In genomic region chr22:44459041-44459440, GRCh38 we compare ENCODE assay signal across 16 cellular contexts.
"Had no signal": no experiment of that assay in that cellular context is flagged by ENCODE, and none has a peak within 500 bp of the region (broad histone marks: within the 10 kb centered on the region; RNA-seq: fewer than 3 reads in every experiment).

No MANE protein-coding gene starts in this region.

- DNase-seq: activated T-cell treated with anti-CD3 and anti-CD28 coated beads for 4 hours, brain microvascular endothelial cell, cerebellar nuclear complex, esophagus squamous epithelium, foreskin fibroblast, glutamatergic neuron, midbrain, small intestine, T-helper 1 cell, transverse colon had no signal

- H3K27me3 ChIP-seq: brain microvascular endothelial cell, neural progenitor cell, transverse colon had no signal

- H3K4me3 ChIP-seq: esophagus squamous epithelium, lung, neural progenitor cell, SK-N-MC, transverse colon had no signal

- H3K27me3 Mint-ChIP-seq: activated naive CD4-positive, alpha-beta T cell treated with anti-CD3 and anti-CD28 coated beads, Interleukin-2, amount 50 U/mL, for 24 hours; activated T-helper 17 cell treated with anti-CD3 and anti-CD28 coated beads, Interleukin-2, amount 50 U/mL, for 72 hours had no signal

- H3K36me3 Mint-ChIP-seq: neural progenitor cell had no signal

- H3K4me2 ChIP-seq: neural progenitor cell had no signal

- H3K4me3 Mint-ChIP-seq: activated naive CD4-positive, alpha-beta T cell treated with anti-CD3 and anti-CD28 coated beads, Interleukin-2, amount 50 U/mL, for 24 hours; activated T-helper 17 cell treated with anti-CD3 and anti-CD28 coated beads, Interleukin-2, amount 50 U/mL, for 72 hours; neural progenitor cell; stimulated activated effector memory CD8-positive, alpha-beta T cell treated with anti-CD3 and anti-CD28 coated beads, Interleukin-12 subunit alpha, Interleukin-12 subunit beta, amount 100 ng/mL, for 72 hours had no signal

- H3K27ac ChIP-seq: brain microvascular endothelial cell, esophagus squamous epithelium, neural progenitor cell, SK-N-MC, transverse colon had no signal

- H3K4me1 ChIP-seq: esophagus squamous epithelium, neural progenitor cell, transverse colon had no signal

- H2AFZ ChIP-seq: neural progenitor cell had no signal

- H3K9me3 ChIP-seq: esophagus squamous epithelium, transverse colon had no signal

- ATAC-seq: activated T-helper 17 cell treated with anti-CD3 and anti-CD28 coated beads, Interleukin-2, amount 50 U/mL, for 72 hours; stimulated activated effector memory CD8-positive, alpha-beta T cell treated with anti-CD3 and anti-CD28 coated beads, Interleukin-12 subunit alpha, Interleukin-12 subunit beta, amount 100 ng/mL, for 72 hours had no signal

- H3K36me3 ChIP-seq: brain microvascular endothelial cell, esophagus squamous epithelium, neural progenitor cell, transverse colon had no signal

- H3K9me3 Mint-ChIP-seq: activated naive CD4-positive, alpha-beta T cell treated with anti-CD3 and anti-CD28 coated beads, Interleukin-2, amount 50 U/mL, for 24 hours; neural progenitor cell had no signal

- H3K27ac Mint-ChIP-seq: activated naive CD4-positive, alpha-beta T cell treated with anti-CD3 and anti-CD28 coated beads, Interleukin-2, amount 50 U/mL, for 24 hours; activated T-helper 17 cell treated with anti-CD3 and anti-CD28 coated beads, Interleukin-2, amount 50 U/mL, for 72 hours; neural progenitor cell; stimulated activated effector memory CD8-positive, alpha-beta T cell treated with anti-CD3 and anti-CD28 coated beads, Interleukin-12 subunit alpha, Interleukin-12 subunit beta, amount 100 ng/mL, for 72 hours had no signal
